21 cellular contexts compared by ENCODE assay signal in genomic region chr5:148653271-148653839, GRCh38. TPM values are rescaled to one million over a fixed set of nuclear protein-coding genes. Genes with fewer than 3 reads are reported as not detected.
A peak's percentile ranks its signal among the peaks of the same experiment; 100 is the strongest.
DNase-seq lines count a peak whose midpoint lies in the region; ATAC-seq and TF ChIP-seq lines count a peak whose summit lies in the region.
"Had no signal": no experiment of that assay in that cellular context is flagged by ENCODE, and none has a peak within 500 bp of the region (broad histone marks: within the 10 kb centered on the region; RNA-seq: fewer than 3 reads in every experiment).

No MANE protein-coding gene starts in this region.

- H3K36me3 ChIP-seq in HUES64 (ENCODE audit: insufficient read depth, low read length) (no peaks in the 10 kb centered on the region), smooth muscle cell (ENCODE audit: low read depth) (no peaks in the 10 kb centered on the region), MG63 (no peaks in the 10 kb centered on the region)
- H3K36me3 ChIP-seq: ascending aorta, BE2C, esophagus muscularis mucosa had no signal

- H3K4me3 ChIP-seq in HUES64 (ENCODE audit: low read length) (peak overlapping the region; percentile 15; the same call in 1 of the 2 replicates), dorsolateral prefrontal cortex (peak overlapping the region in 54 of 59 donors; percentile 13 to 67 (median 48)), smooth muscle cell (peak overlapping the region; percentile 43), MG63 (no peak overlapping the region)
- H3K4me3 ChIP-seq: GM23248 had no signal

- no peaks in the 10 kb centered on the region for H4K20me1 ChIP-seq in smooth muscle cell (ENCODE audit: low read depth)

- intact Hi-C loops in dorsolateral prefrontal cortex (cut with DNase I) = no loop called here
- intact Hi-C loops in left colon (cut with DNase I, micrococcal nuclease) = no loop called here

- H3K27ac ChIP-seq in HUES64 (ENCODE audit: low read depth, low read length) (no peak overlapping the region), dorsolateral prefrontal cortex (peak overlapping the region in 20 of 59 donors; percentile 37 to 84 (median 64)), smooth muscle cell (ENCODE audit: low read depth) (no peak overlapping the region)
- H3K27ac ChIP-seq: ascending aorta, esophagus muscularis mucosa, GM23248 had no signal

- no peaks in the 10 kb centered on the region for H3K9me3 ChIP-seq in HUES64 (ENCODE audit: insufficient read depth, low read depth, low read length)
- no peaks in the 10 kb centered on the region for H3K9me3 ChIP-seq in smooth muscle cell (replicated peaks; ENCODE audit: low read depth)
- no peaks in the 10 kb centered on the region for H3K9me3 ChIP-seq in MG63
- H3K9me3 ChIP-seq: ascending aorta, BE2C, esophagus muscularis mucosa had no signal

- 96% methylated on average over 11 of the region's 11 CpGs for WGBS in HUES64
- 89% methylated on average over 11 of the region's 11 CpGs for WGBS in smooth muscle cell (ENCODE audit: low lambda C conversion rate)

- H3K79me2 ChIP-seq in smooth muscle cell (ENCODE audit: low read depth) = no peaks in the 10 kb centered on the region

- no peaks in the 10 kb centered on the region for H3F3A ChIP-seq in smooth muscle cell (ENCODE audit: low read depth)

- DNase-seq in dorsolateral prefrontal cortex = peak in 3 of 10 donors; percentile 33 to 38 (median 36)
- DNase-seq in left colon = peak in 1 of 2 donors; percentile 16
- no peak for DNase-seq in smooth muscle cell (lab: John Stamatoyannopoulos, UW; ENCODE audit: unreplicated experiment)
- DNase-seq in MG63 = no peak
- DNase-seq in activated CD8-positive, alpha-beta memory T cell treated with anti-CD3 and anti-CD28 coated beads for 24 hours = no peak
- no peak for DNase-seq in activated CD4-positive, alpha-beta T cell treated with anti-CD3 and anti-CD28 coated beads, Interleukin-2, amount 50 U/mL, for 1 hour
- DNase-seq: activated CD4-positive, CD25-positive, alpha-beta regulatory T cell; activated gamma-delta T cell; Calu3; GF-D8; GM23248; naive thymus-derived CD8-positive, alpha-beta T cell; NCI-H187; substantia nigra had no signal

- no peak for TF ChIP-seq CTCF in dorsolateral prefrontal cortex (IDR thresholded peaks at IDR 0.05 in 54 of 56, conservative IDR thresholded peaks at IDR 0.05 in 2 of 56; ENCODE audit: low read depth in 1 of 56, partially characterized antibody in 56 of 56)
- TF ChIP-seq CTCF in smooth muscle cell (IDR thresholded peaks at IDR 0.05; ENCODE audit: borderline replicate concordance, insufficient read depth, poor library complexity, severe bottlenecking) = no peak

- no peak overlapping the region for H2AFZ ChIP-seq in smooth muscle cell (ENCODE audit: low read depth)
- H2AFZ ChIP-seq: GM23248 had no signal

- H3K4me1 ChIP-seq in HUES64 (ENCODE audit: insufficient read depth, low read length) (no peaks in the 10 kb centered on the region), smooth muscle cell (ENCODE audit: low read depth) (no peaks in the 10 kb centered on the region)
- H3K4me1 ChIP-seq: ascending aorta, BE2C had no signal

- peak; percentile 40 for ATAC-seq in left colon
- ATAC-seq: naive thymus-derived CD8-positive, alpha-beta T cell had no signal

- H3K4me2 ChIP-seq in smooth muscle cell = peak overlapping the region; percentile 83

- peaks cover 48% of the 10 kb centered on the region for H3K27me3 ChIP-seq in HUES64 (ENCODE audit: insufficient read depth, low read length)
- peaks cover 0 to 47% (median 19%) of the 10 kb centered on the region in 45 donors for H3K27me3 ChIP-seq in dorsolateral prefrontal cortex
- peaks cover 71% of the 10 kb centered on the region for H3K27me3 ChIP-seq in smooth muscle cell (ENCODE audit: low read depth)
- peaks cover 68% of the 10 kb centered on the region for H3K27me3 ChIP-seq in MG63
- H3K27me3 ChIP-seq: ascending aorta had no signal

- no peak overlapping the region for H3K9ac ChIP-seq in HUES64 (ENCODE audit: low read depth, low read length)
- H3K9ac ChIP-seq in smooth muscle cell (ENCODE audit: low read depth) = no peak overlapping the region
- H3K9ac ChIP-seq: GM23248 had no signal

RNA-seq across cellular contexts. Expression of gene HTR4, which starts 1.0 kb away (rescaled TPM):
- polyA plus RNA-seq in HUES64 (2013, experiment 1 of 2) = not detected
- not detected for polyA plus RNA-seq in HUES64 (2013, experiment 2 of 2)
- 10 to 100 TPM in 29 of 120 experiments, 1 to 10 TPM in 91; 2.8 to 15.3 (median 8.5) TPM for total RNA-seq in dorsolateral prefrontal cortex
- 10 to 100 TPM; 12.2 to 19.0 TPM for total RNA-seq in left colon
- total RNA-seq in smooth muscle cell = 0.09 TPM in 1 of 2 replicates, not detected in the other
- polyA plus RNA-seq in smooth muscle cell = not detected in 2 replicates
- total RNA-seq in MG63 (2014; rRNA removed; shearing (Covaris generic); ENCODE audit: low replicate concordance) = not detected in 2 replicates
- total RNA-seq: Calu3; GM23248; LHCN-M2; naive thymus-derived CD8-positive, alpha-beta T cell; renal cortical epithelial cell; T-helper 2 cell treated with Interferon-gamma antibody and Interleukin-4, amounts not matched to agents 100 ng/mL and 5 ng/mL, for 36 hours had no signal
- polyA plus RNA-seq: GM23248; naive thymus-derived CD8-positive, alpha-beta T cell had no signal
